18 cellular contexts compared by ENCODE assay signal in genomic region chr21:25518491-25518911, GRCh38.
DNase-seq lines count a peak whose midpoint lies in the region; ATAC-seq, FAIRE-seq and TF ChIP-seq lines count a peak whose summit lies in the region.
"Had no signal": no experiment of that assay in that cellular context is flagged by ENCODE, and none has a peak within 500 bp of the region (broad histone marks: within the 10 kb centered on the region; RNA-seq: fewer than 3 reads in every experiment).

No MANE protein-coding gene starts in this region.

- DNase-seq in BE2C (peak; percentile 24), MV-4-11 (lab: John Stamatoyannopoulos, UW) (peak; percentile 83), astrocyte of the hippocampus (ENCODE audit: low read depth, low spot score) (peak; percentile 25), myocyte (ENCODE audit: low read depth) (peak; percentile 48), HTR-8/SVneo (ENCODE audit: insufficient read length, low spot score) (no peak), cerebellum (ENCODE audit: low spot score) (no peak), GF-D8 (lab: John Stamatoyannopoulos, UW) (no peak)
- DNase-seq: activated gamma-delta T cell treated with Interleukin-2 at 50 U/mL for 16 hours, erythroblast, NCI-H2029, NCI-H524 treated with DMSO at 0.1 percent for 48 hours, retina, T-helper 1 cell had no signal

- no peak for TF ChIP-seq CTCF in BE2C (IDR thresholded peaks at IDR 0.05; ENCODE audit: low read depth, low read length)

- no peaks in the 10 kb centered on the region for H3K4me1 ChIP-seq in BE2C
- H3K4me1 ChIP-seq: ascending aorta had no signal

- ATAC-seq in HG03108 (IDR thresholded peaks at IDR 0.05; ENCODE audit: unreplicated experiment), result no peak
- ATAC-seq: GM12878 had no signal

- no peaks in the 10 kb centered on the region for H3K36me3 ChIP-seq in BE2C
- H3K36me3 ChIP-seq: ascending aorta had no signal

- H3K9me3 ChIP-seq in BE2C, result no peaks in the 10 kb centered on the region
- H3K9me3 ChIP-seq: ascending aorta had no signal

- FAIRE-seq in HTR-8/SVneo (lab: Jason Lieb, UNC), result no peak
- FAIRE-seq: H54, urothelium cell line had no signal

- H3K27me3 ChIP-seq in BE2C, result no peaks in the 10 kb centered on the region
- H3K27me3 ChIP-seq: ascending aorta had no signal

- H3K4me3 ChIP-seq in BE2C (ENCODE audit: low read depth, low read length), result no peak overlapping the region
- H3K4me3 ChIP-seq: ascending aorta, GM12878 had no signal

Comparison
In these comparisons a context has a peak if more than half of its experiments do, and no peak if none do; other contexts are left out.
1. DNase-seq: peak in BE2C (single experiment), MV-4-11 (single experiment), astrocyte of the hippocampus (single experiment) and myocyte (single experiment); none in HTR-8/SVneo (single experiment), cerebellum (single experiment) and GF-D8 (single experiment).